8 cellular contexts compared by ENCODE assay signal in the genomic region with DNA sequence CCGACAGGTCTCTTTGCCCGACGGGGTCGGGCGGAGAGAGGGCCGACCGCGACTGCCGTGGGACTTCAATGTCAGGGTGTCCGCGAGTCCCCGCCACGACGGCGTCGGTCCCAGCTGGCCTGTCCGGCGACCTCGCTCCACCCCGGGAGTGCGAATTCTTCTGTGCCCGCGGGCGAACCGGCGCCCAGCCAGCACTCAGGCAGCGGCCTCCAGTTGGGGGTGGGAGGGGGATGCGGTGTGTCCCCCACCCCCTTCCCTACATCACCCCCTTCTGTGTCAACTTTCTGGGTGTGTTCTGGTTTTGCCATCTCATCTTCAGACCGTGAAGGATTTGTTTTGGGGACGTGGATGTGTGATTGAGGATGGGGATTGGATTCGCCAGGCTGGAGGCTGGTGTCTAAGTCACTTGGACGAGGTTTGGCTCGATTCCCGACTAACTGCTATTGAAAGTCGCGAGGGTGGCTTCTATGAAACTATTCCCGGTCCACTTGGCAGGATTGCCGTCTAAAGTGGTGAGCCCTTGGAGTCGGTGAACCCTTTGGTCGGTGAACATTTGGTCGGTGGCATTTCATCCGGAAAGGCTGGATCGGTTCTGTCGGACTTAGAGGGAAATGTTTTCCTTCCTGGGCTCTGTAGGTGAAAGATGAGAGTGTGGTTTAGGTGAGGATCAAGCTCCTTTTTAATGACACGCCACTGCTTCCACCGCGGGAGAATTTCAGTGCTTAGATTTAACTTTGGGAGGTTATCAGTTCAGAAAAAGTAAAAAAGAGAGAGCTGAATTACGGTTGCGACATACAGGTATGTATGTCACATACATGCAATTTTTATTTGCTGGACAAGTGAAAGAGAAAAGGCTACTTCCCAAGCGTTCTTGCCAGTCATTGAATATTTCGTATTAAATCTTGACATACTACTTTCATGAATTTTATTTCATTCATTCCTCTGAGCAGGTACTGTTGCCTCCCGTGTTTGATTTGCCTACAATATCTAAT. TPM values are rescaled to one million over a fixed set of nuclear protein-coding genes. Genes with fewer than 3 reads are reported as not detected.
A peak's percentile ranks its signal among the peaks of the same experiment; 100 is the strongest.
DNase-seq lines count a peak whose midpoint lies in the region; ATAC-seq, FAIRE-seq and TF ChIP-seq lines count a peak whose summit lies in the region.

No MANE protein-coding gene starts in this region.

- intact Hi-C loops in pancreas (cut with DNase I), result no loop called here

- H3K36me3 ChIP-seq in MM.1S (replicated peaks; ENCODE audit: insufficient read depth, low read length), result no peaks in the 10 kb centered on the region
- H3K36me3 ChIP-seq in cardiac muscle cell, result no peaks in the 10 kb centered on the region
- H3K36me3 ChIP-seq in pancreas, result no peaks in the 10 kb centered on the region

- H3K4me1 ChIP-seq in MM.1S (ENCODE audit: low read length) (no peaks in the 10 kb centered on the region), cardiac muscle cell (ENCODE audit: low read depth) (peaks cover 27% of the 10 kb centered on the region), pancreas (peaks cover 3 to 42% (median 32%) of the 10 kb centered on the region in 3 donors)

- no peaks in the 10 kb centered on the region for H4K20me1 ChIP-seq in MM.1S (ENCODE audit: insufficient read depth, low read length)

- TF ChIP-seq CTCF in MM.1S (IDR thresholded peaks at IDR 0.05; ENCODE audit: low read length) (no peak), cardiac muscle cell (IDR thresholded peaks at IDR 0.05; ENCODE audit: low read depth, low read length) (no peak), pancreas (IDR thresholded peaks at IDR 0.05) (no peak)

- peak overlapping the region; percentile 59; the same call in 1 of the 2 replicates for H3K9ac ChIP-seq in MM.1S (ENCODE audit: low read length)

- no peaks in the 10 kb centered on the region for H3K27me3 Mint-ChIP-seq in activated naive CD4-positive, alpha-beta T cell treated with anti-CD3 and anti-CD28 coated beads, Interleukin-2, amount 50 U/mL, for 24 hours

- H3K9me3 ChIP-seq in MM.1S (replicated peaks; ENCODE audit: insufficient read depth, low read length), result no peaks in the 10 kb centered on the region
- no peaks in the 10 kb centered on the region for H3K9me3 ChIP-seq in cardiac muscle cell (ENCODE audit: low read depth)
- no peaks in the 10 kb centered on the region for H3K9me3 ChIP-seq in pancreas

- peak; percentile 18 for ATAC-seq in GM21825 (IDR thresholded peaks at IDR 0.05; ENCODE audit: unreplicated experiment)
- ATAC-seq in pancreas, result peak; percentile 23 to 42 (median 34)
- no peak for ATAC-seq in HG03095 (IDR thresholded peaks at IDR 0.05; ENCODE audit: unreplicated experiment)

- no peak for FAIRE-seq in pancreas (lab: Jason Lieb, UNC)

- H3K27ac ChIP-seq in MM.1S (ENCODE audit: low read length), result no peak overlapping the region
- H3K27ac ChIP-seq in cardiac muscle cell, result peak overlapping the region; percentile 77
- peak overlapping the region; percentile 80 to 97 (median 90) for H3K27ac ChIP-seq in pancreas

- peak overlapping the region; percentile 61 for H3K4me2 ChIP-seq in MM.1S (ENCODE audit: low read depth, low read length)

- peaks cover 17% of the 10 kb centered on the region for H3K79me2 ChIP-seq in MM.1S (ENCODE audit: low read length)

- H3K4me3 Mint-ChIP-seq in activated naive CD4-positive, alpha-beta T cell treated with anti-CD3 and anti-CD28 coated beads, Interleukin-2, amount 50 U/mL, for 24 hours, result no peak overlapping the region

- H3K36me3 Mint-ChIP-seq in activated naive CD4-positive, alpha-beta T cell treated with anti-CD3 and anti-CD28 coated beads, Interleukin-2, amount 50 U/mL, for 24 hours, result no peaks in the 10 kb centered on the region

- no peaks in the 10 kb centered on the region for H3F3A ChIP-seq in MM.1S (ENCODE audit: insufficient read depth, low read length)

- no peaks in the 10 kb centered on the region for H3K9me2 ChIP-seq in MM.1S (replicated peaks; ENCODE audit: insufficient read depth, low read length)

- DNase-seq in NCI-H2171 treated with DMSO at 0.1 percent for 48 hours (lab: John Stamatoyannopoulos, UW) (peak; percentile 5), NCI-H2171 (lab: John Stamatoyannopoulos, UW) (no peak), MM.1S (no peak), cardiac muscle cell (ENCODE audit: low read depth in 1 of 2, low spot score in 1 of 2) (peak; percentile 46 to 68), pancreas (peak in 5 of 6 donors; percentile 41 to 80 (median 67))

- H3K27me3 ChIP-seq in MM.1S (replicated peaks; ENCODE audit: insufficient read depth, low read length), result no peaks in the 10 kb centered on the region
- H3K27me3 ChIP-seq in cardiac muscle cell, result no peaks in the 10 kb centered on the region
- H3K27me3 ChIP-seq in pancreas, result no peaks in the 10 kb centered on the region

- peak overlapping the region; percentile 70 for H2AFZ ChIP-seq in MM.1S (ENCODE audit: low read length)

- H3K4me1 Mint-ChIP-seq in activated naive CD4-positive, alpha-beta T cell treated with anti-CD3 and anti-CD28 coated beads, Interleukin-2, amount 50 U/mL, for 24 hours, result peaks cover 49% of the 10 kb centered on the region

- H3K4me3 ChIP-seq in MM.1S (ENCODE audit: low read length), result peak overlapping the region; percentile 75
- H3K4me3 ChIP-seq in cardiac muscle cell, result peak overlapping the region; percentile 90
- H3K4me3 ChIP-seq in pancreas, result peak overlapping the region; percentile 68 to 98 (median 87)

- no peaks in the 10 kb centered on the region for H3K9me3 Mint-ChIP-seq in activated naive CD4-positive, alpha-beta T cell treated with anti-CD3 and anti-CD28 coated beads, Interleukin-2, amount 50 U/mL, for 24 hours

- 1% methylated on average over 52 of the region's 52 CpGs for WGBS in pancreas, 2 donors

- H3K27ac Mint-ChIP-seq in activated naive CD4-positive, alpha-beta T cell treated with anti-CD3 and anti-CD28 coated beads, Interleukin-2, amount 50 U/mL, for 24 hours, result peak overlapping the region; percentile 43

RNA-seq across cellular contexts. Expression of a gene that starts 0.8 kb away (rescaled TPM):
- total RNA-seq in cardiac muscle cell (20.7 and 24.1 TPM in 2 replicates), pancreas (10 to 100 TPM; 26.1 to 35.8 (median 33.5) TPM)
- polyA plus RNA-seq in cardiac muscle cell (30.6 and 30.8 TPM in 2 replicates), pancreas (10 to 100 TPM; 11.7 to 29.0 TPM)

Comparison
In these comparisons a context has a peak if more than half of its experiments do, and no peak if none do; other contexts are left out.
1. DNase-seq: peak in NCI-H2171 treated with DMSO at 0.1 percent for 48 hours (single experiment), cardiac muscle cell (2 of 2) and pancreas (5 of 6); none in NCI-H2171 (single experiment) and MM.1S (single experiment).
2. Peak in every context shown above with its lines, with median percentiles within 50 percentile points of each other: H3K4me3 ChIP-seq.